Comparison of ENCODE assay signal across 23 cellular contexts in the genomic region with DNA sequence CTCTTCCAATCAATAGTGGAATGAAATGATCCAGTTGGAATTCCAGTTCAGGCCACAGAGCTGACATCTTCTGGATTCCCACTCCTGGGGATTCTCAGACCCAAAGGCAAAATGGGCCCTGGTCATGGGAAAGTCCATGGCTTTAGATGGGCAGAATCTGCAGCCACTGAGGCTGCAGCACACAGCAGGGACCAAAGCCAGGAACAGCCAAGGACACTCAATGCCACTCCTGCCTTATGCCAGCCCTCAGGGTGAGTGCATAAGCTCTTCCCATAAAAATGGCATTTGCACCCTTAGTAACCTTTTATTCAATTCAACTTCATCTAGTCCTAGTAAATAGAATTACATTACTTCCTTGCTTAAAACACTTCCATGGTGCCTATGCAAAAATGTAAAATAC.
"Had no signal": no experiment of that assay in that cellular context is flagged by ENCODE, and none has a peak within 500 bp of the region (broad histone marks: within the 10 kb centered on the region; RNA-seq: fewer than 3 reads in every experiment).

No MANE protein-coding gene starts in this region.

- DNase-seq: colonic mucosa; cortex of kidney; effector CD8-positive, alpha-beta T cell; effector memory CD8-positive, alpha-beta T cell; endodermal cell; erythroblast; esophagus squamous epithelium; foreskin fibroblast; foreskin melanocyte; gastrocnemius medialis; glutamatergic neuron; head of caudate nucleus; heart right ventricle; hippocampal formation; left cardiac atrium; left lung; left ventricle myocardium superior; lower lobe of right lung; mesendoderm; midbrain; naive thymus-derived CD4-positive, alpha-beta T cell had no signal

- H3K4me3 ChIP-seq: colonic mucosa, esophagus squamous epithelium, gastrocnemius medialis, heart right ventricle, left lung, lower lobe of right lung had no signal

- H3K36me3 ChIP-seq: colonic mucosa, esophagus squamous epithelium, gastrocnemius medialis, heart right ventricle, left lung, lower lobe of right lung had no signal

- H3K4me1 ChIP-seq: colonic mucosa, heart right ventricle, left lung, lower lobe of right lung had no signal

- H3K27me3 ChIP-seq: colonic mucosa, gastrocnemius medialis, left lung had no signal

- ATAC-seq: effector memory CD8-positive, alpha-beta T cell; esophagus mucosa; gastrocnemius medialis; heart right ventricle; left cardiac atrium; left lung; left ventricle myocardium superior; lower lobe of right lung; naive thymus-derived CD4-positive, alpha-beta T cell had no signal

- H3K27ac ChIP-seq: colonic mucosa, epithelial cell of prostate, esophagus squamous epithelium, gastrocnemius medialis, heart right ventricle, left lung, lower lobe of right lung had no signal

- H3K9me3 ChIP-seq: colonic mucosa, gastrocnemius medialis, left lung, lower lobe of right lung had no signal
